In the genomic region with DNA sequence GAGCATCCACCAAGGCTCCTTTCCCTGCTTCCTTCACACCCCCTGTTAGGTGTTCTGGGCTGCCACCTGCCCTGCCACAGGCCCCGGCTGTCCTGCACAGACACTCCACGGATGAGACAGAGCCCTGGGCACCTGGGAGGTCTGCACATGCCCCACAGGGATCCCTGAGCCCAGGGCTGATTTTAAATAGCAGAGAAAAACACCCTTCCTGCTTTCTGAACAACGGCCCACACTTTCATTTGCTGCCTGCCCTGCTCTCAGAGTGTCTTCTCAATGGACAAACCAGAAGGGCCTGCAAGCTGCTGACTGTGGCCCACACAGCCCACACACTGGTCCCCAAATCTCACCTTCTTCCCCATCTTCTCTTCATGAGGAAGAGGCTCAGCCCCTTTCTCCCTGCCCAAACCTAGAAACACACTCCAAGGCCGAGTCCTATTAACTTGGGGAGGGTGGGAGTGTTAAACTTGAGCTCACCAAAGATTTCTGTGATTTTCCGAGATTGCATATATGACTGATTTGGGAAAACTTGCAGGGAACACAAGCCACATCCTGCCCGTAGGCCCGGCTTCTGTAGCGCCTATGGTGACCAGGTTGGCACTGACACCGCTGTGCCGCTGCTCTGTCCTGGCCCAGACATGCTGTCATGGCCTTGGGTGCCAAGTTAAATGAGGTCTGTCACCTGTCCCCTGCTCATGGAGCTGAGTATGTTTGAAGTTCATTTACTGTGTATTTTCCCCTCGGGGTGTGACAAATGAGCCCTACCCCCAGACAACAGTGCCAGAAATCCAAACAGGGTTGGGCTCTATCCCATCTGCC, we compare ENCODE assay signal across 10 cellular contexts. TPM values are rescaled to one million over a fixed set of nuclear protein-coding genes. Genes with fewer than 3 reads are reported as not detected.
DNase-seq lines count a peak whose midpoint lies in the region; ATAC-seq lines count a peak whose summit lies in the region.
"Had no signal": no experiment of that assay in that cellular context is flagged by ENCODE, and none has a peak within 500 bp of the region (broad histone marks: within the 10 kb centered on the region; RNA-seq: fewer than 3 reads in every experiment).

No MANE protein-coding gene starts in this region.

- CTCF ChIA-PET in activated CD4-positive, alpha-beta T cell treated with anti-CD3 and anti-CD28 coated beads, Interleukin-2, amount 10 ng/mL, durations not matched to agents 7 days and 5 days (lab: Charles Lee) = interaction anchor here (1.0 kb wide), 1 partner anchor 12 kb away, joined by 3 read pairs; no protein-coding TSS in a partner anchor

- ATAC-seq in T-helper 17 cell = no peak
- ATAC-seq in GM21447 (IDR thresholded peaks at IDR 0.05; ENCODE audit: unreplicated experiment) = no peak
- ATAC-seq: activated T-cell treated with anti-CD3 and anti-CD28 coated beads, Interleukin-2, amount 50 U/mL, for 72 hours had no signal

- peaks cover 3% of the 10 kb centered on the region for H3K9me3 Mint-ChIP-seq in activated CD4-positive, alpha-beta T cell treated with anti-CD3 and anti-CD28 coated beads, Interleukin-2, amount 10 ng/mL, durations not matched to agents 7 days and 5 days
- H3K9me3 Mint-ChIP-seq: activated T-cell treated with anti-CD3 and anti-CD28 coated beads, Interleukin-2, amount 50 U/mL, for 72 hours had no signal

- no peaks in the 10 kb centered on the region for H3K9me3 ChIP-seq in T-helper 17 cell (ENCODE audit: control insufficient read depth, low read length, poor library complexity, severe bottlenecking)

- DNase-seq in activated CD4-positive, alpha-beta T cell treated with anti-CD3 and anti-CD28 coated beads, Interleukin-2, amount 10 ng/mL, durations not matched to agents 7 days and 5 days = peak; percentile 3
- DNase-seq in activated CD4-positive, alpha-beta T cell treated with anti-CD3 and anti-CD28 coated beads, Interleukin-2, amount 50 U/mL, for 1 hour = no peak
- no peak for DNase-seq in T-helper 17 cell
- DNase-seq in islet precursor cell = peak; percentile 44
- no peak for DNase-seq in NCI-H82 (lab: John Stamatoyannopoulos, UW)
- no peak for DNase-seq in foreskin melanocyte
- DNase-seq: activated T-cell treated with anti-CD3 and anti-CD28 coated beads, Interleukin-2, amount 50 U/mL, for 72 hours; effector CD4-positive, alpha-beta T cell had no signal

- H3K27me3 Mint-ChIP-seq in activated CD4-positive, alpha-beta T cell treated with anti-CD3 and anti-CD28 coated beads, Interleukin-2, amount 10 ng/mL, durations not matched to agents 7 days and 5 days = peaks cover 3% of the 10 kb centered on the region
- no peaks in the 10 kb centered on the region for H3K27me3 Mint-ChIP-seq in T-helper 17 cell

- H3K36me3 Mint-ChIP-seq in activated CD4-positive, alpha-beta T cell treated with anti-CD3 and anti-CD28 coated beads, Interleukin-2, amount 10 ng/mL, durations not matched to agents 7 days and 5 days (ENCODE audit: low read depth) = no peaks in the 10 kb centered on the region
- no peaks in the 10 kb centered on the region for H3K36me3 Mint-ChIP-seq in T-helper 17 cell (ENCODE audit: low read depth)

- no peak overlapping the region for H3K4me3 Mint-ChIP-seq in activated CD4-positive, alpha-beta T cell treated with anti-CD3 and anti-CD28 coated beads, Interleukin-2, amount 10 ng/mL, durations not matched to agents 7 days and 5 days
- no peak overlapping the region for H3K4me3 Mint-ChIP-seq in T-helper 17 cell
- H3K4me3 Mint-ChIP-seq: activated T-cell treated with anti-CD3 and anti-CD28 coated beads, Interleukin-2, amount 50 U/mL, for 72 hours had no signal

- POLR2A ChIA-PET in activated CD4-positive, alpha-beta T cell treated with anti-CD3 and anti-CD28 coated beads, Interleukin-2, amount 10 ng/mL, durations not matched to agents 7 days and 5 days (lab: Charles Lee) = no interaction called here

- H3K27ac ChIP-seq in temporal lobe (ENCODE audit: low read depth, low read length) = peak overlapping the region; percentile 93

- peak overlapping the region; percentile 77 for H3K27ac Mint-ChIP-seq in activated CD4-positive, alpha-beta T cell treated with anti-CD3 and anti-CD28 coated beads, Interleukin-2, amount 10 ng/mL, durations not matched to agents 7 days and 5 days
- peak overlapping the region; percentile 45 for H3K27ac Mint-ChIP-seq in T-helper 17 cell
- H3K27ac Mint-ChIP-seq: activated T-cell treated with anti-CD3 and anti-CD28 coated beads, Interleukin-2, amount 50 U/mL, for 72 hours had no signal

- H3K4me1 Mint-ChIP-seq in activated CD4-positive, alpha-beta T cell treated with anti-CD3 and anti-CD28 coated beads, Interleukin-2, amount 10 ng/mL, durations not matched to agents 7 days and 5 days = peaks cover 16% of the 10 kb centered on the region
- peaks cover 15% of the 10 kb centered on the region for H3K4me1 Mint-ChIP-seq in T-helper 17 cell

RNA-seq across cellular contexts. Expression of gene KLF13, which starts 47.2 kb away (rescaled TPM):
- 100 to 1,000 TPM; 235 to 264 TPM for total RNA-seq in activated CD4-positive, alpha-beta T cell treated with anti-CD3 and anti-CD28 coated beads, Interleukin-2, amount 10 ng/mL, durations not matched to agents 7 days and 5 days
- total RNA-seq in T-helper 17 cell (100 to 1,000 TPM; 184 to 226 TPM), temporal lobe (27.8 TPM)

Comparison
In these comparisons a context has a peak if more than half of its experiments do, and no peak if none do; other contexts are left out.
1. DNase-seq: peak in activated CD4-positive, alpha-beta T cell treated with anti-CD3 and anti-CD28 coated beads, Interleukin-2, amount 10 ng/mL, durations not matched to agents 7 days and 5 days (single experiment) and islet precursor cell (single experiment); none in activated CD4-positive, alpha-beta T cell treated with anti-CD3 and anti-CD28 coated beads, Interleukin-2, amount 50 U/mL, for 1 hour (single experiment), T-helper 17 cell (0 of 3), NCI-H82 (single experiment) and foreskin melanocyte (single experiment).